In the genomic region with DNA sequence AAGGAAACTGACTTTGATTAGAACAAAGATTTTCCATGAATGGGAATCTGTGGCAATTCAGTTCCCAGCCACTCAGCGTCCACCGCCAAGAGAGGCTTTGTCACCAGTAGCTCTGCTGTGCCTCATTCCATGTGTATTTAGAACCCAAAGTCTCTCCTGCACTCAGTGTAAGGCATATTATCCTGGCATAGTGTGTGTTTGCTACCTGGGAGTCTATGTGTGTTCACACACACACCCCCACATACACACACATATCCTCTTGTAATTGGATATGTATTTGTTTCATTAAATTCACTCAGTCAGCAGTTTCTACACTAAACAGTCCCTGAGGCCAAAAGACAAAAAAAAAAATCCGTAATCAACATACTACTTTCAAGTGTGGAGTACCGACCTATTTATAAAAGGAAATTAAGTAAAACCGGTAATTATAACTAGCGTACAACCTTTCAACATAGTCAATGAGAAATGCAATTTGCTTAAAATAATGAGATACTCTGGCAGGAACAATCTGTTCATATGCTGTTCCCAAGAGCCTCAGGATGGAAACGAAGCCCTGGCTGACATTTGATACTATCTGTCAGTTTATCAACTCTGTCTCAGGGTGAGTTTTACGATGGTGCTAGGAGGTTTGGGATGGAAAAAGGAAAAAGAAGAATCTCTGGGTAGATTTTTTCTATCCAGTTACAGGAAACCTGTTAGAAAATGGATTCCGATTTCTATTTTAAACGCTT, we compare ENCODE assay signal across 21 cellular contexts.
A peak's percentile ranks its signal among the peaks of the same experiment; 100 is the strongest.
DNase-seq lines count a peak whose midpoint lies in the region; ATAC-seq, FAIRE-seq and TF ChIP-seq lines count a peak whose summit lies in the region.
"Had no signal": no experiment of that assay in that cellular context is flagged by ENCODE, and none has a peak within 500 bp of the region (broad histone marks: within the 10 kb centered on the region; RNA-seq: fewer than 3 reads in every experiment).

No MANE protein-coding gene starts in this region.

- no peak for FAIRE-seq in GM12892 (lab: Jason Lieb, UNC)
- FAIRE-seq: islet of Langerhans, pancreas, TTC549 had no signal

- ATAC-seq in Right ventricle myocardium superior (ENCODE audit: poor library complexity) = peak; percentile 80
- ATAC-seq: activated CD4-positive, alpha-beta T cell treated with anti-CD3 and anti-CD28 coated beads for 36 hours; pancreas had no signal

- no peak for TF ChIP-seq POLR2A in GM12892 (IDR thresholded peaks at IDR 0.05; ENCODE audit: low read depth, low read length)

- H2AFZ ChIP-seq in parathyroid adenoma = peak overlapping the region; percentile 8

- H3K79me2 ChIP-seq in parathyroid adenoma = no peaks in the 10 kb centered on the region

- in situ Hi-C loops in G401 (cut with HindIII; ENCODE audit: low sequenced_read_pairs) = no loop called here

- intact Hi-C loops in Right ventricle myocardium superior (cut with DNase I) = no loop called here

- peak overlapping the region; percentile 36 for H3K27ac ChIP-seq in parathyroid adenoma
- H3K27ac ChIP-seq: C4-2B, esophagus muscularis mucosa, pancreas, vagina had no signal

- H3K4me3 ChIP-seq in parathyroid adenoma (ENCODE audit: low read depth, low read length) = peak overlapping the region; percentile 32
- H3K4me3 ChIP-seq: esophagus muscularis mucosa, pancreas, vagina had no signal

- no peaks in the 10 kb centered on the region for H3K9me3 ChIP-seq in parathyroid adenoma (ENCODE audit: control insufficient read depth, low read length)
- H3K9me3 ChIP-seq: esophagus muscularis mucosa, pancreas, vagina had no signal

- no peaks in the 10 kb centered on the region for H3K36me3 ChIP-seq in parathyroid adenoma (ENCODE audit: control insufficient read depth, insufficient read depth, low read length)
- H3K36me3 ChIP-seq: esophagus muscularis mucosa, pancreas, vagina had no signal

- no peak for TF ChIP-seq CTCF in parathyroid adenoma (IDR thresholded peaks at IDR 0.05)

- H3K9ac ChIP-seq in parathyroid adenoma = no peak overlapping the region

- H3K4me1 ChIP-seq in parathyroid adenoma = peaks cover 28% of the 10 kb centered on the region
- H3K4me1 ChIP-seq: pancreas, vagina had no signal

- no peaks in the 10 kb centered on the region for H3K27me3 ChIP-seq in parathyroid adenoma (ENCODE audit: control insufficient read depth, insufficient read depth, low read length)
- H3K27me3 ChIP-seq: esophagus muscularis mucosa, pancreas, vagina had no signal

- H3K4me2 ChIP-seq in parathyroid adenoma (ENCODE audit: low read length) = peak overlapping the region; percentile 65

- DNase-seq in G401 (ENCODE audit: low spot score) = peak; percentile 4
- DNase-seq in NCI-H82 (lab: John Stamatoyannopoulos, UW) = peak; percentile 35
- DNase-seq in Right ventricle myocardium superior = no peak
- DNase-seq in superior temporal gyrus (ENCODE audit: extremely low spot score) = no peak
- DNase-seq in NCI-H1417 treated with DMSO at 0.1 percent for 48 hours (lab: John Stamatoyannopoulos, UW) = no peak
- DNase-seq in GM12892 (ENCODE audit: insufficient read length) = no peak
- no peak for DNase-seq in iPS-NIHi11 (ENCODE audit: low spot score)
- DNase-seq: ACHN; activated CD4-positive, alpha-beta T cell treated with anti-CD3 and anti-CD28 coated beads for 36 hours; central memory CD4-positive, alpha-beta T cell; GDM1; NCI-H2029; NCI-H446 treated with DMSO at 0.1 percent for 48 hours; pancreas; stimulated activated CD4-positive, alpha-beta T cell treated with anti-CD3 and anti-CD28 coated beads, Interleukin-4, amount 100 ng/mL, for 24 hours had no signal

Comparison
In these comparisons a context has a peak if more than half of its experiments do, and no peak if none do; other contexts are left out.
1. DNase-seq: peak in G401 (single experiment) and NCI-H82 (single experiment); none in Right ventricle myocardium superior (single experiment), superior temporal gyrus (single experiment), NCI-H1417 treated with DMSO at 0.1 percent for 48 hours (single experiment), GM12892 (single experiment) and iPS-NIHi11 (single experiment).